In genomic region chr12:4118017-4118510, GRCh38 we compare ENCODE assay signal across 9 cellular contexts.
DNase-seq lines count a peak whose midpoint lies in the region; ATAC-seq and TF ChIP-seq lines count a peak whose summit lies in the region.
"Had no signal": no experiment of that assay in that cellular context is flagged by ENCODE, and none has a peak within 500 bp of the region (broad histone marks: within the 10 kb centered on the region; RNA-seq: fewer than 3 reads in every experiment).

No MANE protein-coding gene starts in this region.

- H3K27me3 ChIP-seq in naive thymus-derived CD4-positive, alpha-beta T cell (ENCODE audit: control insufficient read depth in 2 of 2, insufficient read depth in 2 of 2, low read length in 2 of 2): no peaks in the 10 kb centered on the region
- H3K27me3 ChIP-seq in neural progenitor cell (peaks cover 10% of the 10 kb centered on the region), GM23338 (ENCODE audit: insufficient read depth) (no peaks in the 10 kb centered on the region)
- H3K27me3 ChIP-seq: ovary had no signal

- peak overlapping the region; percentile 56 for H3K4me3 Mint-ChIP-seq in central memory CD8-positive, alpha-beta T cell
- peak overlapping the region; percentile 18 to 87 (median 78) for H3K4me3 Mint-ChIP-seq in naive thymus-derived CD4-positive, alpha-beta T cell
- H3K4me3 Mint-ChIP-seq in neural progenitor cell: no peak overlapping the region
- H3K4me3 Mint-ChIP-seq in progenitor cell of endocrine pancreas (ENCODE audit: low read depth): no peak overlapping the region
- H3K4me3 Mint-ChIP-seq in GM23338: no peak overlapping the region

- H3F3A ChIP-seq in neural progenitor cell (ENCODE audit: low read depth) (peaks cover 5% of the 10 kb centered on the region), GM23338 (replicated peaks; ENCODE audit: low read depth) (no peaks in the 10 kb centered on the region)

- POLR2A ChIA-PET in naive thymus-derived CD4-positive, alpha-beta T cell (lab: Charles Lee): interaction anchor here (1.3 to 2.4 kb wide), 3 partner anchors 10 to 152 kb away, joined by 3 to 8 read pairs (median 7); no protein-coding TSS in a partner anchor

- no peak overlapping the region for H3K4me2 ChIP-seq in neural progenitor cell
- no peak overlapping the region for H3K4me2 ChIP-seq in GM23338

- peak overlapping the region; percentile 17 for H3K4me3 ChIP-seq in naive thymus-derived CD4-positive, alpha-beta T cell (ENCODE audit: low read length)
- H3K4me3 ChIP-seq in neural progenitor cell (no peak overlapping the region), GM23338 (no peak overlapping the region)
- H3K4me3 ChIP-seq: ovary had no signal

- no peaks in the 10 kb centered on the region for H3K9me3 Mint-ChIP-seq in central memory CD8-positive, alpha-beta T cell
- H3K9me3 Mint-ChIP-seq in naive thymus-derived CD4-positive, alpha-beta T cell: peaks cover 0 to 1% (median 0%) of the 10 kb centered on the region in 11 donors
- H3K9me3 Mint-ChIP-seq in neural progenitor cell: peaks cover 6% of the 10 kb centered on the region
- no peaks in the 10 kb centered on the region for H3K9me3 Mint-ChIP-seq in progenitor cell of endocrine pancreas (ENCODE audit: low read depth)
- H3K9me3 Mint-ChIP-seq in GM23338: no peaks in the 10 kb centered on the region

- H3K4me1 ChIP-seq in naive thymus-derived CD4-positive, alpha-beta T cell (ENCODE audit: control insufficient read depth in 2 of 2, insufficient read depth in 2 of 2, low read length in 2 of 2): peaks cover 29 to 30% of the 10 kb centered on the region in 2 donors
- peaks cover 6% of the 10 kb centered on the region for H3K4me1 ChIP-seq in neural progenitor cell
- peaks cover 22% of the 10 kb centered on the region for H3K4me1 ChIP-seq in GM23338 (ENCODE audit: insufficient read depth)

- DNase-seq in HCEC 1CT (peak; percentile 58), NAMALWA (ENCODE audit: low spot score) (peak; percentile 63), neural progenitor cell (ENCODE audit: low spot score) (no peak), progenitor cell of endocrine pancreas (ENCODE audit: low spot score, unreplicated experiment) (no peak), GM23338 (ENCODE audit: low spot score) (no peak)
- DNase-seq in central memory CD8-positive, alpha-beta T cell (ENCODE audit: low spot score in 2 of 2): no peak
- DNase-seq in naive thymus-derived CD4-positive, alpha-beta T cell: peak in 6 of 9 donors; percentile 20 to 54 (median 32)

- H3K79me2 ChIP-seq in neural progenitor cell (ENCODE audit: low read depth) (no peaks in the 10 kb centered on the region), GM23338 (replicated peaks; ENCODE audit: insufficient read depth) (no peaks in the 10 kb centered on the region)

- peak overlapping the region; percentile 2 for H3K27ac Mint-ChIP-seq in central memory CD8-positive, alpha-beta T cell (ENCODE audit: low read depth)
- H3K27ac Mint-ChIP-seq in naive thymus-derived CD4-positive, alpha-beta T cell: peak overlapping the region; percentile 22 to 86 (median 78)
- no peak overlapping the region for H3K27ac Mint-ChIP-seq in neural progenitor cell
- H3K27ac Mint-ChIP-seq in progenitor cell of endocrine pancreas: no peak overlapping the region
- no peak overlapping the region for H3K27ac Mint-ChIP-seq in GM23338

- H3K4me1 Mint-ChIP-seq in central memory CD8-positive, alpha-beta T cell: peaks cover 34% of the 10 kb centered on the region
- H3K4me1 Mint-ChIP-seq in naive thymus-derived CD4-positive, alpha-beta T cell: peaks cover 25 to 66% (median 44%) of the 10 kb centered on the region in 7 donors
- H3K4me1 Mint-ChIP-seq in neural progenitor cell (peaks cover 22% of the 10 kb centered on the region), progenitor cell of endocrine pancreas (ENCODE audit: low read depth) (peaks cover 6% of the 10 kb centered on the region), GM23338 (peaks cover 31% of the 10 kb centered on the region)

- no peak overlapping the region for H3K9ac ChIP-seq in neural progenitor cell

- no peaks in the 10 kb centered on the region for H3K36me3 ChIP-seq in naive thymus-derived CD4-positive, alpha-beta T cell (ENCODE audit: control insufficient read depth in 2 of 3, insufficient read depth in 3 of 3, low read length in 3 of 3)
- H3K36me3 ChIP-seq in neural progenitor cell (no peaks in the 10 kb centered on the region), GM23338 (ENCODE audit: insufficient read depth) (no peaks in the 10 kb centered on the region)
- H3K36me3 ChIP-seq: ovary had no signal

- H3K27me3 Mint-ChIP-seq in central memory CD8-positive, alpha-beta T cell: peaks cover 32% of the 10 kb centered on the region
- no peaks in the 10 kb centered on the region for H3K27me3 Mint-ChIP-seq in naive thymus-derived CD4-positive, alpha-beta T cell
- H3K27me3 Mint-ChIP-seq in neural progenitor cell (ENCODE audit: insufficient read depth, low read depth): peaks cover 4% of the 10 kb centered on the region
- H3K27me3 Mint-ChIP-seq in progenitor cell of endocrine pancreas: peaks cover 53% of the 10 kb centered on the region
- peaks cover 26% of the 10 kb centered on the region for H3K27me3 Mint-ChIP-seq in GM23338 (ENCODE audit: insufficient read depth, low read depth, poor library complexity)

- no peak overlapping the region for H3K27ac ChIP-seq in naive thymus-derived CD4-positive, alpha-beta T cell (ENCODE audit: low read depth, low read length)
- H3K27ac ChIP-seq in neural progenitor cell (no peak overlapping the region), GM23338 (ENCODE audit: low read depth) (no peak overlapping the region)
- H3K27ac ChIP-seq: ovary had no signal

- TF ChIP-seq CTCF in neural progenitor cell (IDR thresholded peaks at IDR 0.05): no peak
- no peak for TF ChIP-seq CTCF in progenitor cell of endocrine pancreas (IDR thresholded peaks at IDR 0.05; ENCODE audit: unreplicated experiment)
- no peak for TF ChIP-seq CTCF in GM23338 (conservative IDR thresholded peaks at IDR 0.05; ENCODE audit: low read depth in 2 of 2)

- intact Hi-C loops in naive thymus-derived CD4-positive, alpha-beta T cell (cut with micrococcal nuclease): loop anchor here in 1 of 2 donors (1.0 kb wide), 1 partner anchor 11 kb away; no protein-coding TSS in a partner anchor

- peaks cover 6% of the 10 kb centered on the region for H3K9me2 ChIP-seq in GM23338 (ENCODE audit: insufficient read depth)

- no peak overlapping the region for H2AFZ ChIP-seq in neural progenitor cell (replicated peaks)
- no peak overlapping the region for H2AFZ ChIP-seq in GM23338

- H3K9me3 ChIP-seq in naive thymus-derived CD4-positive, alpha-beta T cell (ENCODE audit: control insufficient read depth in 2 of 3, low read length in 3 of 3): no peaks in the 10 kb centered on the region
- no peaks in the 10 kb centered on the region for H3K9me3 ChIP-seq in neural progenitor cell (ENCODE audit: low read depth)
- H3K9me3 ChIP-seq: ovary had no signal

- no peaks in the 10 kb centered on the region for H3K36me3 Mint-ChIP-seq in central memory CD8-positive, alpha-beta T cell (ENCODE audit: insufficient read depth)
- H3K36me3 Mint-ChIP-seq in naive thymus-derived CD4-positive, alpha-beta T cell: peaks cover 0 to 3% (median 0%) of the 10 kb centered on the region in 5 donors
- H3K36me3 Mint-ChIP-seq in neural progenitor cell (no peaks in the 10 kb centered on the region), progenitor cell of endocrine pancreas (ENCODE audit: insufficient read depth) (no peaks in the 10 kb centered on the region), GM23338 (ENCODE audit: low read depth) (no peaks in the 10 kb centered on the region; the same call in 2 of the 3 replicates)

- CTCF ChIA-PET in naive thymus-derived CD4-positive, alpha-beta T cell (lab: Charles Lee): interaction anchor here (0.5 to 3.1 kb wide), 3 partner anchors 26 to 159 kb away, joined by 3 to 11 read pairs (median 3); no protein-coding TSS in a partner anchor

- ATAC-seq in GM18511 (IDR thresholded peaks at IDR 0.05; ENCODE audit: unreplicated experiment) (peak; percentile 39), GM23338 (no peak)
- ATAC-seq in central memory CD8-positive, alpha-beta T cell (replicated peaks; ENCODE audit: extremely low read depth, poor library complexity, severe bottlenecking): peak; percentile 37
- peak; percentile 83 for ATAC-seq in naive thymus-derived CD4-positive, alpha-beta T cell

- H4K20me1 ChIP-seq in neural progenitor cell (ENCODE audit: low read depth): no peaks in the 10 kb centered on the region
- no peaks in the 10 kb centered on the region for H4K20me1 ChIP-seq in GM23338 (replicated peaks; ENCODE audit: insufficient read depth)

TF ChIP-seq in GM23338, 12 proteins besides CTCF, POLR2A, EP300 and RAD21:
- no peak for TF ChIP-seq NANOG (IDR thresholded peaks at IDR 0.05; ENCODE audit: borderline replicate concordance)

Comparison
In these comparisons a context has a peak if more than half of its experiments do, and no peak if none do; other contexts are left out.
1. DNase-seq: peak in HCEC 1CT (single experiment), NAMALWA (single experiment) and naive thymus-derived CD4-positive, alpha-beta T cell (6 of 9); none in central memory CD8-positive, alpha-beta T cell (0 of 2), neural progenitor cell (single experiment), progenitor cell of endocrine pancreas (single experiment) and GM23338 (single experiment).
2. H3K27ac Mint-ChIP-seq: peak in central memory CD8-positive, alpha-beta T cell (single experiment) and naive thymus-derived CD4-positive, alpha-beta T cell (9 of 9); none in neural progenitor cell (single experiment), progenitor cell of endocrine pancreas (single experiment) and GM23338 (single experiment).
3. H3K4me3 Mint-ChIP-seq: peak in central memory CD8-positive, alpha-beta T cell (single experiment) and naive thymus-derived CD4-positive, alpha-beta T cell (10 of 10); none in neural progenitor cell (single experiment), progenitor cell of endocrine pancreas (single experiment) and GM23338 (single experiment).